ENCODE assay signal across 14 cellular contexts in genomic region chr1:59856725-59857338, GRCh38. TPM values are rescaled to one million over a fixed set of nuclear protein-coding genes. Genes with fewer than 3 reads are reported as not detected.
DNase-seq lines count a peak whose midpoint lies in the region; ATAC-seq, FAIRE-seq and TF ChIP-seq lines count a peak whose summit lies in the region.
"Had no signal": no experiment of that assay in that cellular context is flagged by ENCODE, and none has a peak within 500 bp of the region (broad histone marks: within the 10 kb centered on the region; RNA-seq: fewer than 3 reads in every experiment).

No MANE protein-coding gene starts in this region.

- FAIRE-seq in bronchial epithelial cell (lab: Jason Lieb, UNC) (peak; percentile 77), keratinocyte (lab: Jason Lieb, UNC) (peak; percentile 73)
- FAIRE-seq: kidney had no signal

- no peak for TF ChIP-seq EP300 in suprapubic skin (IDR thresholded peaks at IDR 0.05)

- peak overlapping the region; percentile 2 for H2AFZ ChIP-seq in keratinocyte (ENCODE audit: control insufficient read depth, low read length)

- no peaks in the 10 kb centered on the region for H4K20me1 ChIP-seq in keratinocyte (ENCODE audit: control insufficient read depth, extremely low read depth, insufficient read depth, low read length)

- dilution Hi-C loops in keratinocyte (cut with MboI; ENCODE audit: extremely low pct_ligation_motif_present, low sequenced_read_pairs), result no loop called here

- no peak for ATAC-seq in GM18502 (IDR thresholded peaks at IDR 0.05; ENCODE audit: poor library complexity, unreplicated experiment)
- ATAC-seq in HG03378 (IDR thresholded peaks at IDR 0.05; ENCODE audit: unreplicated experiment), result no peak
- ATAC-seq: CD8-positive, alpha-beta T cell had no signal

- no peak overlapping the region for H3K9ac ChIP-seq in keratinocyte (ENCODE audit: control insufficient read depth, extremely low read depth, insufficient read depth, low read length)

- WGBS in suprapubic skin, result 49% methylated on average over 4 of the region's 4 CpGs

- H3K4me3 ChIP-seq in bronchial epithelial cell (ENCODE audit: low read depth, low read length) (no peak overlapping the region), keratinocyte (ENCODE audit: control insufficient read depth in 2 of 3, extremely low read depth in 1 of 3, insufficient read depth in 2 of 3, low read depth in 1 of 3, low read length in 3 of 3) (no peak overlapping the region), suprapubic skin (no peak overlapping the region)
- H3K4me3 ChIP-seq: HAP-1, Peyer's patch had no signal

- no peak for TF ChIP-seq CTCF in bronchial epithelial cell (IDR thresholded peaks at IDR 0.05; ENCODE audit: insufficient read depth, low read length, severe bottlenecking)
- no peak for TF ChIP-seq CTCF in keratinocyte (optimal IDR thresholded peaks at IDR 0.05 in 1 of 3, IDR thresholded peaks at IDR 0.05 in 1 of 3, conservative IDR thresholded peaks at IDR 0.05 in 1 of 3; ENCODE audit: extremely low read depth in 1 of 3, insufficient read depth in 2 of 3, low read length in 3 of 3)
- TF ChIP-seq CTCF in suprapubic skin (IDR thresholded peaks at IDR 0.05), result no peak

- DNase-seq in NCI-H146 treated with DMSO at 0.1 percent for 48 hours (lab: John Stamatoyannopoulos, UW; ENCODE audit: unreplicated experiment) (peak; percentile 40), bronchial epithelial cell (ENCODE audit: low read depth) (peak; percentile 72), keratinocyte (ENCODE audit: low read depth, low spot score) (no peak), suprapubic skin (ENCODE audit: low spot score in 2 of 2) (no peak), COLO829 (ENCODE audit: low spot score) (no peak)
- DNase-seq: activated CD4-positive, alpha-beta T cell treated with anti-CD3 and anti-CD28 coated beads, Interleukin-2, amount 50 U/mL, for 1 hour; anterior cingulate cortex; CD8-positive, alpha-beta T cell; kidney; NCI-H446 treated with DMSO at 0.1 percent for 48 hours had no signal

- H3K9me3 ChIP-seq in keratinocyte (ENCODE audit: control insufficient read depth, low read depth, low read length) (no peaks in the 10 kb centered on the region), suprapubic skin (no peaks in the 10 kb centered on the region)
- H3K9me3 ChIP-seq: HAP-1, Peyer's patch had no signal

- no peaks in the 10 kb centered on the region for H3K36me3 ChIP-seq in bronchial epithelial cell (ENCODE audit: control insufficient read depth, insufficient read depth, low read length)
- H3K36me3 ChIP-seq in keratinocyte (ENCODE audit: control insufficient read depth in 2 of 2, extremely low read depth in 1 of 2, insufficient read depth in 2 of 2, low read length in 2 of 2), result peaks cover 0 to 2% of the 10 kb centered on the region in 2 experiments
- peaks cover 8% of the 10 kb centered on the region for H3K36me3 ChIP-seq in suprapubic skin
- H3K36me3 ChIP-seq: HAP-1 had no signal

- H3K27me3 ChIP-seq in bronchial epithelial cell (ENCODE audit: control insufficient read depth, insufficient read depth, low read length) (no peaks in the 10 kb centered on the region), keratinocyte (ENCODE audit: control insufficient read depth, extremely low read depth, insufficient read depth, low read length) (no peaks in the 10 kb centered on the region), suprapubic skin (no peaks in the 10 kb centered on the region)
- H3K27me3 ChIP-seq: Peyer's patch had no signal

- peaks cover 7% of the 10 kb centered on the region for H3K4me1 ChIP-seq in keratinocyte (ENCODE audit: control insufficient read depth, extremely low read depth, insufficient read depth, low read length)
- H3K4me1 ChIP-seq in suprapubic skin, result peaks cover 10% of the 10 kb centered on the region
- H3K4me1 ChIP-seq: HAP-1 had no signal

- H3K79me2 ChIP-seq in keratinocyte (ENCODE audit: control insufficient read depth, insufficient read depth, low read length), result no peaks in the 10 kb centered on the region

- no peaks in the 10 kb centered on the region for H3K9me1 ChIP-seq in keratinocyte (ENCODE audit: control insufficient read depth, extremely low read depth, insufficient read depth, low read length)

- peak overlapping the region; percentile 13 for H3K4me2 ChIP-seq in keratinocyte (ENCODE audit: control insufficient read depth, extremely low read depth, insufficient read depth, low read depth, low read length)

- no peak for TF ChIP-seq POLR2A in suprapubic skin (IDR thresholded peaks at IDR 0.05)

- H3K27ac ChIP-seq in keratinocyte (ENCODE audit: control insufficient read depth, insufficient read depth, low read length) (no peak overlapping the region), suprapubic skin (peak overlapping the region; percentile 29)

RNA-seq across cellular contexts. Expression of gene HOOK1, which starts 42.1 kb away (rescaled TPM):
- total RNA-seq in bronchial epithelial cell (10.3 and 14.6 TPM in 2 replicates), suprapubic skin (10 to 100 TPM; 22.3 to 38.1 (median 33.7) TPM)
- polyA plus RNA-seq in keratinocyte, result 3.1 to 12.7 TPM (median 11.8 TPM) in 3 replicates
- 117 TPM for polyA plus RNA-seq in keratinocyte (2011; ENCODE audit: low read depth)
- 2.5 and 4.4 TPM in 2 replicates for polyA plus RNA-seq in keratinocyte (2011; cell fraction: cytosol; rRNA removed)
- polyA plus RNA-seq in keratinocyte (2011; cell fraction: nucleus; rRNA removed), result 8.2 and 14.0 TPM in 2 replicates
- 4.5 and 28.1 TPM in 2 replicates for polyA plus RNA-seq in keratinocyte (2012; ENCODE audit: low replicate concordance)
- 0.10 to 6.2 TPM (median 4.8 TPM) in 3 replicates for polyA minus RNA-seq in keratinocyte
- polyA minus RNA-seq in keratinocyte (2011; cell fraction: cytosol; rRNA and poly(A)+ RNA removed), result 1.7 TPM
- polyA minus RNA-seq in keratinocyte (2011; cell fraction: nucleus; rRNA and poly(A)+ RNA removed), result 6.4 and 12.5 TPM in 2 replicates

Comparison
In these comparisons a context has a peak if more than half of its experiments do, and no peak if none do; other contexts are left out.
1. DNase-seq: peak in NCI-H146 treated with DMSO at 0.1 percent for 48 hours (single experiment) and bronchial epithelial cell (single experiment); none in keratinocyte (single experiment), suprapubic skin (0 of 2) and COLO829 (single experiment).